Comparison of ENCODE assay signal across 11 cellular contexts in the genomic region with DNA sequence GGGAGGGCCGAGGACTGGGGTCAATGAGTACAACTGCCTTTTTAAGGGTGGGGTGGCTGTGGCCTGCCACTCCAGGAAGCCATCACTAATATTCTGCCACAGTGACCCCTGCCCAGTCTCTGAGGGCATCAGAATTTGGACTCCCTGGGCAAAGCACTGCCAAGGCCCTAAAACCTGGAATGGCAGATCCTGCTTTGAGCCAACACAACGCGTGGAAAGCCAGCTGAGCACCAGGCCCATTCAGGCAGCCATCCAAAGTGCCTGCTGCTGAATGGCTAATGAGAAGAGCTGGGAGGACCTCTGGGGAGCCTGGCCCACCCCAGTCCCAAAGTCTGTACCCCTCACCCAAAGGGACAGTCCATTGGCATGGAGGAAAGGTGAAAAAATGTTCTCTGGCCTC. TPM values are rescaled to one million over a fixed set of nuclear protein-coding genes. Genes with fewer than 3 reads are reported as not detected.
DNase-seq lines count a peak whose midpoint lies in the region; ATAC-seq and TF ChIP-seq lines count a peak whose summit lies in the region.
"Had no signal": no experiment of that assay in that cellular context is flagged by ENCODE, and none has a peak within 500 bp of the region (broad histone marks: within the 10 kb centered on the region; RNA-seq: fewer than 3 reads in every experiment).

No MANE protein-coding gene starts in this region.

- H2AFZ ChIP-seq in GM23248 = no peak overlapping the region

- no peaks in the 10 kb centered on the region for H3K9me3 Mint-ChIP-seq in stimulated activated naive CD8-positive, alpha-beta T cell treated with anti-CD3 and anti-CD28 coated beads, Interleukin-15, Interleukin-2, amounts not matched to agents 100 ng/mL and 50 ng/mL, for 24 hours
- no peaks in the 10 kb centered on the region for H3K9me3 Mint-ChIP-seq in activated naive CD8-positive, alpha-beta T cell treated with anti-CD3 and anti-CD28 coated beads, Interleukin-2, amount 50 U/mL, for 24 hours

- H3K4me3 ChIP-seq in right lobe of liver (no peak overlapping the region), GM23248 (no peak overlapping the region)
- H3K4me3 ChIP-seq: ovary, tibial artery had no signal

- H3K9me2 ChIP-seq in GM23248 (ENCODE audit: insufficient read depth) = no peaks in the 10 kb centered on the region

- in situ Hi-C loops in GM23248 (cut with MboI) = loop anchor here (10.0 kb wide), 1 partner anchor 111 kb away; no protein-coding TSS in a partner anchor

- no peak for TF ChIP-seq CTCF in right lobe of liver (IDR thresholded peaks at IDR 0.05)

- H3K36me3 Mint-ChIP-seq in stimulated activated naive CD8-positive, alpha-beta T cell treated with anti-CD3 and anti-CD28 coated beads, Interleukin-15, Interleukin-2, amounts not matched to agents 100 ng/mL and 50 ng/mL, for 24 hours (ENCODE audit: low read depth) = peaks cover 17% of the 10 kb centered on the region
- peaks cover 18% of the 10 kb centered on the region for H3K36me3 Mint-ChIP-seq in activated naive CD8-positive, alpha-beta T cell treated with anti-CD3 and anti-CD28 coated beads, Interleukin-2, amount 50 U/mL, for 24 hours (ENCODE audit: low read depth)

- no peak for ATAC-seq in stimulated activated naive CD8-positive, alpha-beta T cell treated with anti-CD3 and anti-CD28 coated beads, Interleukin-15, Interleukin-2, amounts not matched to agents 100 U/mL and 50 U/mL, for 24 hours
- ATAC-seq in activated naive CD8-positive, alpha-beta T cell treated with anti-CD3 and anti-CD28 coated beads, Interleukin-2, amount 50 U/mL, for 24 hours = no peak
- ATAC-seq in right lobe of liver = peak; percentile 13 to 60 (median 54)
- no peak for ATAC-seq in GM18867 (IDR thresholded peaks at IDR 0.05; ENCODE audit: unreplicated experiment)

- no CpG with 5 or more reads among the region's 3 CpGs for WGBS in right lobe of liver (ENCODE audit: insufficient coverage, low coverage, low lambda C conversion rate, missing lambda C conversion rate)
- 90 to 92% methylated on average over 3 of the region's 3 CpGs for WGBS in GM23248 (ENCODE audit: low coverage in 1 of 2, low lambda C conversion rate in 2 of 2, missing lambda C conversion rate in 2 of 2), 2 experiments

- no peak for TF ChIP-seq POLR2A in right lobe of liver (IDR thresholded peaks at IDR 0.05)

- H3K79me2 ChIP-seq in GM23248 (ENCODE audit: insufficient read depth) = peaks cover 69% of the 10 kb centered on the region

- H3K4me2 ChIP-seq in GM23248 (ENCODE audit: unreplicated experiment) = no peak overlapping the region

- H3K36me3 ChIP-seq in right lobe of liver (peaks cover 10 to 24% (median 13%) of the 10 kb centered on the region in 4 donors), GM23248 (ENCODE audit: low read depth) (peaks cover 7% of the 10 kb centered on the region; the same call in 1 of the 2 replicates)

- intact Hi-C loops in right lobe of liver (cut with DNase I) = loop anchor here (5.0 kb wide), 1 partner anchor 108 kb away; no protein-coding TSS in a partner anchor

- no peaks in the 10 kb centered on the region for H3K27me3 Mint-ChIP-seq in stimulated activated naive CD8-positive, alpha-beta T cell treated with anti-CD3 and anti-CD28 coated beads, Interleukin-15, Interleukin-2, amounts not matched to agents 100 ng/mL and 50 ng/mL, for 24 hours
- no peaks in the 10 kb centered on the region for H3K27me3 Mint-ChIP-seq in activated naive CD8-positive, alpha-beta T cell treated with anti-CD3 and anti-CD28 coated beads, Interleukin-2, amount 50 U/mL, for 24 hours

- H4K20me1 ChIP-seq in GM23248 (ENCODE audit: insufficient read depth) = no peaks in the 10 kb centered on the region

- H3K9me3 ChIP-seq in right lobe of liver = no peaks in the 10 kb centered on the region
- H3K9me3 ChIP-seq in GM23248 (ENCODE audit: low read depth) = no peaks in the 10 kb centered on the region
- H3K9me3 ChIP-seq: ovary, tibial artery had no signal

- no peak overlapping the region for H3K4me3 Mint-ChIP-seq in stimulated activated naive CD8-positive, alpha-beta T cell treated with anti-CD3 and anti-CD28 coated beads, Interleukin-15, Interleukin-2, amounts not matched to agents 100 ng/mL and 50 ng/mL, for 24 hours
- H3K4me3 Mint-ChIP-seq in activated naive CD8-positive, alpha-beta T cell treated with anti-CD3 and anti-CD28 coated beads, Interleukin-2, amount 50 U/mL, for 24 hours = no peak overlapping the region

- no peak for DNase-seq in stimulated activated naive CD8-positive, alpha-beta T cell treated with anti-CD3 and anti-CD28 coated beads, Interleukin-15, Interleukin-2, amounts not matched to agents 100 U/mL and 50 U/mL, for 24 hours
- DNase-seq in activated naive CD8-positive, alpha-beta T cell treated with anti-CD3 and anti-CD28 coated beads, Interleukin-2, amount 50 U/mL, for 24 hours = no peak
- peak; percentile 58 to 92 (median 88) for DNase-seq in right lobe of liver
- no peak for DNase-seq in NCI-H748 treated with DMSO at 0.1 percent for 48 hours (lab: John Stamatoyannopoulos, UW)
- DNase-seq in GM23248 = no peak
- DNase-seq in GF-D8 (lab: John Stamatoyannopoulos, UW) = no peak
- DNase-seq: effector CD4-positive, alpha-beta T cell had no signal

- H3K4me1 ChIP-seq in right lobe of liver (peaks cover 0 to 58% (median 26%) of the 10 kb centered on the region in 4 donors), GM23248 (ENCODE audit: insufficient read depth) (peaks cover 17% of the 10 kb centered on the region; the same call in 1 of the 2 replicates)

- H3K27ac Mint-ChIP-seq in stimulated activated naive CD8-positive, alpha-beta T cell treated with anti-CD3 and anti-CD28 coated beads, Interleukin-15, Interleukin-2, amounts not matched to agents 100 ng/mL and 50 ng/mL, for 24 hours = peak overlapping the region; percentile 52
- peak overlapping the region; percentile 39 for H3K27ac Mint-ChIP-seq in activated naive CD8-positive, alpha-beta T cell treated with anti-CD3 and anti-CD28 coated beads, Interleukin-2, amount 50 U/mL, for 24 hours

- no peak overlapping the region for H3K9ac ChIP-seq in GM23248

- 0 out of 2 replicates have a peak, but pooled peaks cover 9% of the 10 kb centered on the region for H3F3A ChIP-seq in GM23248 (ENCODE audit: insufficient read depth)

- H3K4me1 Mint-ChIP-seq in stimulated activated naive CD8-positive, alpha-beta T cell treated with anti-CD3 and anti-CD28 coated beads, Interleukin-15, Interleukin-2, amounts not matched to agents 100 ng/mL and 50 ng/mL, for 24 hours (ENCODE audit: low read depth) = peaks cover 63% of the 10 kb centered on the region
- H3K4me1 Mint-ChIP-seq in activated naive CD8-positive, alpha-beta T cell treated with anti-CD3 and anti-CD28 coated beads, Interleukin-2, amount 50 U/mL, for 24 hours = peaks cover 56% of the 10 kb centered on the region

- H3K27ac ChIP-seq in right lobe of liver (peak overlapping the region; percentile 12 to 94 (median 92)), GM23248 (no peak overlapping the region)
- H3K27ac ChIP-seq: ovary had no signal

- H3K27me3 ChIP-seq in right lobe of liver (no peaks in the 10 kb centered on the region), GM23248 (replicated peaks; ENCODE audit: insufficient read depth) (no peaks in the 10 kb centered on the region)
- H3K27me3 ChIP-seq: ovary, tibial artery had no signal

RNA-seq across cellular contexts. Expression of a gene that starts 5.0 kb away (rescaled TPM):
- total RNA-seq in right lobe of liver = 10 to 100 TPM; 12.9 to 34.4 (median 23.7) TPM
- total RNA-seq in GM23248 (2014; rRNA removed; shearing (Covaris generic)) = 124 and 137 TPM in 2 replicates
- polyA plus RNA-seq in GM23248 (2016; fragmentation: Nextera tagmentation; extraction: Ambion mirVana) = 95.1 and 105 TPM in 2 replicates

RNA-seq across cellular contexts. Expression of a gene that starts 8.5 kb away (rescaled TPM):
- under 1 TPM in 4 of 6 experiments, not detected in 2; 0.12 to 0.59 (median 0.24) TPM for total RNA-seq in right lobe of liver
- total RNA-seq in GM23248 (2014; rRNA removed; shearing (Covaris generic)) = not detected in 2 replicates
- polyA plus RNA-seq in GM23248 (2016; fragmentation: Nextera tagmentation; extraction: Ambion mirVana) = 0.11 TPM in 1 of 2 replicates, not detected in the other

RNA-seq across cellular contexts. Expression of a gene that starts 11.6 kb away (rescaled TPM):
- total RNA-seq in right lobe of liver = 1 to 10 TPM; 2.8 to 7.1 (median 4.5) TPM
- total RNA-seq in GM23248 (2014; rRNA removed; shearing (Covaris generic)) = 26.7 and 35.7 TPM in 2 replicates
- polyA plus RNA-seq in GM23248 (2016; fragmentation: Nextera tagmentation; extraction: Ambion mirVana) = 19.3 and 21.6 TPM in 2 replicates

RNA-seq across cellular contexts. Expression of a gene that starts 36.0 kb away (rescaled TPM):
- total RNA-seq in right lobe of liver = 100 to 1,000 TPM in 4 of 6 experiments, 10 to 100 TPM in 2; 73.4 to 783 (median 147) TPM
- 21.2 and 33.9 TPM in 2 replicates for total RNA-seq in GM23248 (2014; rRNA removed; shearing (Covaris generic))
- polyA plus RNA-seq in GM23248 (2016; fragmentation: Nextera tagmentation; extraction: Ambion mirVana) = 30.4 and 31.0 TPM in 2 replicates

RNA-seq across cellular contexts. Expression of a gene that starts 44.5 kb away (rescaled TPM):
- 10 to 100 TPM; 14.1 to 25.2 (median 20.7) TPM for total RNA-seq in right lobe of liver
- total RNA-seq in GM23248 (2014; rRNA removed; shearing (Covaris generic)) = 45.3 and 56.1 TPM in 2 replicates
- polyA plus RNA-seq in GM23248 (2016; fragmentation: Nextera tagmentation; extraction: Ambion mirVana) = 16.1 and 18.7 TPM in 2 replicates

Comparison
In these comparisons a context has a peak if more than half of its experiments do, and no peak if none do; other contexts are left out.
1. ATAC-seq: peak in right lobe of liver (4 of 4); none in stimulated activated naive CD8-positive, alpha-beta T cell treated with anti-CD3 and anti-CD28 coated beads, Interleukin-15, Interleukin-2, amounts not matched to agents 100 U/mL and 50 U/mL, for 24 hours (single experiment), activated naive CD8-positive, alpha-beta T cell treated with anti-CD3 and anti-CD28 coated beads, Interleukin-2, amount 50 U/mL, for 24 hours (single experiment) and GM18867 (single experiment).
2. DNase-seq: peak in right lobe of liver (3 of 3); none in stimulated activated naive CD8-positive, alpha-beta T cell treated with anti-CD3 and anti-CD28 coated beads, Interleukin-15, Interleukin-2, amounts not matched to agents 100 U/mL and 50 U/mL, for 24 hours (single experiment), activated naive CD8-positive, alpha-beta T cell treated with anti-CD3 and anti-CD28 coated beads, Interleukin-2, amount 50 U/mL, for 24 hours (single experiment), NCI-H748 treated with DMSO at 0.1 percent for 48 hours (single experiment), GM23248 (single experiment) and GF-D8 (single experiment).